24 cellular contexts compared by ENCODE assay signal in the genomic region with DNA sequence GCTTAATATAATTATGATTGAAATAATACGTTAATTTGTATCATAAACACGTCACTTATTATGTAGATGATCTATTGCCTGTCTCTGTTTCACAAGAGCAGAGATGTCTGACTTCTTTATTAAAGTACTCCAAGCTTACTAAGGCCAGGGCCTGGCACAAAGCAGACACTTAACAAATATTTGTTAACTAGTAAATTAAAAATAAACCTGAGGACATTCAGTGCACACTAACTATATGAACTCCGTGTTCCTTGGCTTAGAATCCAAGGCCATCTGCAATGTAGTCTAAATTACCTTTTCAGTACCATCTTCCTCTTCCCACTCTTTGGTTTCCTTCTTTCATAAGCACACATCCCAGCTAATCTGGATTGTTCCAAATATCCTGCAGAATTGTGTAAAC.
DNase-seq lines count a peak whose midpoint lies in the region; ATAC-seq, FAIRE-seq and TF ChIP-seq lines count a peak whose summit lies in the region.
"Had no signal": no experiment of that assay in that cellular context is flagged by ENCODE, and none has a peak within 500 bp of the region (broad histone marks: within the 10 kb centered on the region; RNA-seq: fewer than 3 reads in every experiment).

No MANE protein-coding gene starts in this region.

- CTCF ChIA-PET in A549 (lab: Yijun Ruan, JAX), result no interaction called here

- POLR2A ChIA-PET in A549 (lab: Yijun Ruan, JAX), result no interaction called here

- no peaks in the 10 kb centered on the region for H3K4me1 Mint-ChIP-seq in immature natural killer cell
- H3K4me1 Mint-ChIP-seq: B cell; CD4-positive, CD25-positive, alpha-beta regulatory T cell had no signal

- H3K27me3 ChIP-seq in body of pancreas (no peaks in the 10 kb centered on the region), gastrocnemius medialis (no peaks in the 10 kb centered on the region)
- H3K27me3 ChIP-seq: BLaER1 had no signal

- no peak overlapping the region for H3K27ac Mint-ChIP-seq in immature natural killer cell
- H3K27ac Mint-ChIP-seq: B cell; CD4-positive, CD25-positive, alpha-beta regulatory T cell; CD8-positive, alpha-beta T cell; HFFc6 had no signal

- DNase-seq in A549 (ENCODE audit: low read depth in 1 of 2, low spot score in 1 of 2) (no peak), LNCaP clone FGC (ENCODE audit: low read depth) (peak; percentile 80), body of pancreas (peak; percentile 13 to 54 (median 45)), gastrocnemius medialis (peak in 1 of 2 donors; percentile 41), immature natural killer cell (no peak)
- DNase-seq: Caco-2; CD4-positive, CD25-positive, alpha-beta regulatory T cell; CD8-positive, alpha-beta T cell; DMS 273 treated with DMSO at 0.1 percent for 48 hours; DMS79; EL; GDM1; GOT3; HFFc6 had no signal

- 30% methylated on average over 3 of the region's 3 CpGs for WGBS in A549 (ENCODE audit: missing lambda C conversion rate)
- 24 to 25% methylated on average over 3 of the region's 3 CpGs for WGBS in body of pancreas, 2 donors

- TF ChIP-seq POLR2A in A549 (IDR thresholded peaks at IDR 0.05; ENCODE audit: low read length) (no peak), body of pancreas (IDR thresholded peaks at IDR 0.05) (no peak), gastrocnemius medialis (IDR thresholded peaks at IDR 0.05) (no peak)

- H3K27ac ChIP-seq in A549, result no peak overlapping the region
- H3K27ac ChIP-seq in body of pancreas, result peak overlapping the region in 2 of 4 donors; percentile 11 to 17
- peak overlapping the region; percentile 21 to 82 (median 41) for H3K27ac ChIP-seq in gastrocnemius medialis
- H3K27ac ChIP-seq: BLaER1 had no signal

- no peaks in the 10 kb centered on the region for H3K9me3 ChIP-seq in A549
- no peaks in the 10 kb centered on the region for H3K9me3 ChIP-seq in body of pancreas
- H3K9me3 ChIP-seq in gastrocnemius medialis, result no peaks in the 10 kb centered on the region
- H3K9me3 ChIP-seq: BLaER1, Caco-2, HAP-1 had no signal

- H3K36me3 Mint-ChIP-seq in immature natural killer cell, result no peaks in the 10 kb centered on the region
- H3K36me3 Mint-ChIP-seq: CD4-positive, CD25-positive, alpha-beta regulatory T cell; CD8-positive, alpha-beta T cell had no signal

- TF ChIP-seq CTCF in A549 (IDR thresholded peaks at IDR 0.05), result no peak
- TF ChIP-seq CTCF in LNCaP clone FGC (IDR thresholded peaks at IDR 0.05; ENCODE audit: control insufficient read depth, extremely low read depth, insufficient read depth), result no peak
- no peak for TF ChIP-seq CTCF in body of pancreas (IDR thresholded peaks at IDR 0.05)
- TF ChIP-seq CTCF in gastrocnemius medialis (IDR thresholded peaks at IDR 0.05 in 4 of 5, conservative IDR thresholded peaks at IDR 0.05 in 1 of 5), result no peak

- no peaks in the 10 kb centered on the region for H3K4me1 ChIP-seq in A549
- H3K4me1 ChIP-seq in body of pancreas, result peaks cover 26% of the 10 kb centered on the region
- peaks cover 12 to 36% of the 10 kb centered on the region in 2 donors for H3K4me1 ChIP-seq in gastrocnemius medialis
- H3K4me1 ChIP-seq: BLaER1, HAP-1 had no signal

- in situ Hi-C loops in gastrocnemius medialis (cut with MboI; ENCODE audit: low sequenced_read_pairs in 4 of 4), result loop anchor here in 1 of 4 donors (5.0 kb wide), 1 partner anchor 67 kb away; no protein-coding TSS in a partner anchor

- TF ChIP-seq RAD21 in A549 (conservative IDR thresholded peaks at IDR 0.05 in 1 of 2, IDR thresholded peaks at IDR 0.05 in 1 of 2), result no peak

- intact Hi-C loops in body of pancreas (cut with DNase I) (no loop called here), gastrocnemius medialis (cut with DNase I; ENCODE audit: low total_unique reads) (no loop called here)

- H3K27me3 Mint-ChIP-seq in immature natural killer cell (ENCODE audit: low read depth in 3 of 3), result no peaks in the 10 kb centered on the region
- H3K27me3 Mint-ChIP-seq: B cell had no signal

- no peak for ATAC-seq in A549
- peak; percentile 78 for ATAC-seq in body of pancreas
- peak; percentile 80 to 94 for ATAC-seq in gastrocnemius medialis
- no peak for ATAC-seq in HG02623 (IDR thresholded peaks at IDR 0.05; ENCODE audit: unreplicated experiment)
- ATAC-seq in HG03342 (IDR thresholded peaks at IDR 0.05; ENCODE audit: unreplicated experiment), result no peak
- ATAC-seq in GM19463 (IDR thresholded peaks at IDR 0.05; ENCODE audit: unreplicated experiment), result no peak
- ATAC-seq: CD8-positive, alpha-beta T cell; GM12878 had no signal

- H3K36me3 ChIP-seq in body of pancreas (replicated peaks in 1 of 2; ENCODE audit: insufficient read depth in 1 of 2, low read depth in 2 of 2) (no peaks in the 10 kb centered on the region), gastrocnemius medialis (no peaks in the 10 kb centered on the region)
- H3K36me3 ChIP-seq: BLaER1, HAP-1 had no signal

- H3K4me3 ChIP-seq in A549, result no peak overlapping the region
- no peak overlapping the region for H3K4me3 ChIP-seq in LNCaP clone FGC (ENCODE audit: low read depth, low read length)
- no peak overlapping the region for H3K4me3 ChIP-seq in body of pancreas
- no peak overlapping the region for H3K4me3 ChIP-seq in gastrocnemius medialis
- H3K4me3 ChIP-seq: BLaER1, GM12878, HAP-1 had no signal

- TF ChIP-seq EP300 in A549 (IDR thresholded peaks at IDR 0.05), result no peak

- peaks cover 0 to 12% (median 2%) of the 10 kb centered on the region in 6 donors for H3K9me3 Mint-ChIP-seq in immature natural killer cell
- H3K9me3 Mint-ChIP-seq: CD8-positive, alpha-beta T cell; HFFc6 had no signal

- H3K4me2 ChIP-seq in A549, result no peak overlapping the region
- H3K4me2 ChIP-seq: BLaER1 had no signal

- FAIRE-seq in A549 (lab: Jason Lieb, UNC), result peak; percentile 86
- FAIRE-seq: D721Med, GM12878, GM19239, H54 had no signal

- H3K4me3 Mint-ChIP-seq in immature natural killer cell, result no peak overlapping the region
- H3K4me3 Mint-ChIP-seq: B cell; CD4-positive, CD25-positive, alpha-beta regulatory T cell; CD8-positive, alpha-beta T cell; HFFc6 had no signal

TF ChIP-seq in A549, 52 proteins besides CTCF, POLR2A, EP300 and RAD21:
- TF ChIP-seq, protein P1, sequence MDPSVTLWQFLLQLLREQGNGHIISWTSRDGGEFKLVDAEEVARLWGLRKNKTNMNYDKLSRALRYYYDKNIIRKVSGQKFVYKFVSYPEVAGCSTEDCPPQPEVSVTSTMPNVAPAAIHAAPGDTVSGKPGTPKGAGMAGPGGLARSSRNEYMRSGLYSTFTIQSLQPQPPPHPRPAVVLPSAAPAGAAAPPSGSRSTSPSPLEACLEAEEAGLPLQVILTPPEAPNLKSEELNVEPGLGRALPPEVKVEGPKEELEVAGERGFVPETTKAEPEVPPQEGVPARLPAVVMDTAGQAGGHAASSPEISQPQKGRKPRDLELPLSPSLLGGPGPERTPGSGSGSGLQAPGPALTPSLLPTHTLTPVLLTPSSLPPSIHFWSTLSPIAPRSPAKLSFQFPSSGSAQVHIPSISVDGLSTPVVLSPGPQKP (IDR thresholded peaks at IDR 0.05; ENCODE audit: low read depth, low read length), result no peak
- TF ChIP-seq CHD2 (IDR thresholded peaks at IDR 0.05; ENCODE audit: low read length, partially characterized antibody), result no peak
- no peak for TF ChIP-seq NR3C1 (IDR thresholded peaks at IDR 0.05)
- TF ChIP-seq HDAC2 (IDR thresholded peaks at IDR 0.05), result no peak
- TF ChIP-seq CHD4 (IDR thresholded peaks at IDR 0.05; ENCODE audit: borderline replicate concordance), result no peak
- TF ChIP-seq RCOR1 (IDR thresholded peaks at IDR 0.05; ENCODE audit: low read depth, low read length), result no peak
- no peak for TF ChIP-seq ZC3H11A (IDR thresholded peaks at IDR 0.05)
- TF ChIP-seq HEYL (CRISPR knock-in tag; IDR thresholded peaks at IDR 0.05), result no peak

Comparison
In these comparisons a context has a peak if more than half of its experiments do, and no peak if none do; other contexts are left out.
1. ATAC-seq: peak in body of pancreas (single experiment) and gastrocnemius medialis (2 of 2); none in A549 (0 of 2), HG02623 (single experiment), HG03342 (single experiment) and GM19463 (single experiment).
2. DNase-seq: peak in LNCaP clone FGC (single experiment) and body of pancreas (4 of 4); none in A549 (0 of 2) and immature natural killer cell (0 of 3).
3. H3K27ac ChIP-seq: peak in gastrocnemius medialis (4 of 4); none in A549 (0 of 2).